Comparison of ENCODE assay signal across 27 cellular contexts in genomic region chr15:60162911-60163310, GRCh38.
"Had no signal": no experiment of that assay in that cellular context is flagged by ENCODE, and none has a peak within 500 bp of the region (broad histone marks: within the 10 kb centered on the region; RNA-seq: fewer than 3 reads in every experiment).

No MANE protein-coding gene starts in this region.

- H3K36me3 Mint-ChIP-seq: memory B cell; mesothelial cell of epicardium; naive B cell; stimulated activated memory B cell treated with anti-CD40 and anti-IgM and Interleukin-4, amounts not matched to agents 10 μg/mL and 1 μg/mL and 100 μg/mL, for 72 hours; type B pancreatic cell had no signal

- DNase-seq: cerebellar nuclear complex; cortex of kidney; effector memory CD8-positive, alpha-beta T cell; head of caudate nucleus; kidney; mucosa of descending colon; naive B cell; occipital lobe; ovary; posterior cingulate gyrus; stimulated activated CD4-positive, alpha-beta T cell treated with anti-CD3 and anti-CD28 coated beads, Interleukin-2, amount 100 ng/mL, for 24 hours; stimulated activated CD4-positive, alpha-beta T cell treated with anti-CD3 and anti-CD28 coated beads, Interleukin-4, amount 100 ng/mL, for 4 hours; stimulated activated naive CD8-positive, alpha-beta T cell treated with anti-CD3 and anti-CD28 coated beads, Interleukin-15, Interleukin-2, amounts not matched to agents 100 U/mL and 50 U/mL, for 24 hours; substantia nigra; testis; tibial artery; uterus had no signal

- H3K9me3 Mint-ChIP-seq: effector memory CD8-positive, alpha-beta T cell; memory B cell; nephron; type B pancreatic cell had no signal

- FAIRE-seq: frontal cortex, kidney had no signal

- H3K27ac Mint-ChIP-seq: effector memory CD8-positive, alpha-beta T cell; memory B cell; mesothelial cell of epicardium; naive B cell; nephron; stimulated activated memory B cell treated with anti-CD40 and anti-IgM and Interleukin-4, amounts not matched to agents 10 μg/mL and 1 μg/mL and 100 μg/mL, for 72 hours; type B pancreatic cell had no signal

- ATAC-seq: effector memory CD8-positive, alpha-beta T cell; left lobe of liver; mucosa of descending colon; sciatic nerve; stimulated activated memory B cell treated with anti-CD40 and anti-IgM and Interleukin-4, amounts not matched to agents 10 μg/mL and 1 μg/mL and 100 μg/mL, for 72 hours; stimulated activated naive CD8-positive, alpha-beta T cell treated with anti-CD3 and anti-CD28 coated beads, Interleukin-15, Interleukin-2, amounts not matched to agents 100 U/mL and 50 U/mL, for 24 hours had no signal

- H3K4me1 ChIP-seq: right atrium auricular region, testis, tibial artery, uterus had no signal

- H3K36me3 ChIP-seq: ovary, right atrium auricular region, tibial artery, uterus had no signal

- H3K4me1 Mint-ChIP-seq: naive B cell; nephron; stimulated activated memory B cell treated with anti-CD40 and anti-IgM and Interleukin-4, amounts not matched to agents 10 μg/mL and 1 μg/mL and 100 μg/mL, for 72 hours had no signal

- H3K9me3 ChIP-seq: mucosa of descending colon, ovary, right atrium auricular region, testis, tibial artery, uterus had no signal

- H3K4me3 Mint-ChIP-seq: effector memory CD8-positive, alpha-beta T cell; memory B cell; mesothelial cell of epicardium; naive B cell; nephron; stimulated activated memory B cell treated with anti-CD40 and anti-IgM and Interleukin-4, amounts not matched to agents 10 μg/mL and 1 μg/mL and 100 μg/mL, for 72 hours; type B pancreatic cell had no signal

- H3K4me3 ChIP-seq: lung, mucosa of descending colon, ovary, right atrium auricular region, testis, tibial artery, uterus had no signal

- H3K27me3 ChIP-seq: ovary, right atrium auricular region, testis had no signal

- H3K27ac ChIP-seq: ovary, right atrium auricular region, testis, tibial artery, uterus had no signal
